Comparison of ENCODE assay signal across 8 cellular contexts in the genomic region with DNA sequence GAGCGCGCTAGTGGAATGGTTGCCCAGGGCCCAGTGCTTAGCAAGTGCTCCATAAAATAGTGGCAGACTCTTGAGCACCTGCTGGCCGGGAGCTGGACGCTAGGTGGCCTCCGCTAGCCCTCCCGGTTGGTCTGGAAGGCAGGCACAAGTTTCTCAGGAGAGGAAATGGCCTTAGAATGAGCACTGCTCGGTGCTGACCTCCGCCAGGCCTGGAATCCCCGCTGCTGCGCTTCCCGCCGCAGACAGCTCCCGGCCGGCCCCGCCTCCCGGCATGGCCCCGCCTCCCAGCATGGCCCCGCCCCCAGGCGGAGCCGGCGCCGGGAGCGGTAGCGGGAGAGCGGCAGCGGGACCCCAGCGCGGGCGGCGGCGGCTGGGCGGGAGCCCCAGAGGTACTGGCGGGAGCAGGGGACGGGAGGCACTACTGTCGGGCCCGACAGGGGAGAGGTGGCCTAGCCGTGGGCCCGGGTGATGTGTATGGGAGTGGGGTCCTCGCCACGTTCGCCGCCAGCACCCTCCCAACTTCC. TPM values are rescaled to one million over a fixed set of nuclear protein-coding genes. Genes with fewer than 3 reads are reported as not detected.
A peak's percentile ranks its signal among the peaks of the same experiment; 100 is the strongest.
DNase-seq lines count a peak whose midpoint lies in the region; ATAC-seq and TF ChIP-seq lines count a peak whose summit lies in the region.

A gene with protein sequence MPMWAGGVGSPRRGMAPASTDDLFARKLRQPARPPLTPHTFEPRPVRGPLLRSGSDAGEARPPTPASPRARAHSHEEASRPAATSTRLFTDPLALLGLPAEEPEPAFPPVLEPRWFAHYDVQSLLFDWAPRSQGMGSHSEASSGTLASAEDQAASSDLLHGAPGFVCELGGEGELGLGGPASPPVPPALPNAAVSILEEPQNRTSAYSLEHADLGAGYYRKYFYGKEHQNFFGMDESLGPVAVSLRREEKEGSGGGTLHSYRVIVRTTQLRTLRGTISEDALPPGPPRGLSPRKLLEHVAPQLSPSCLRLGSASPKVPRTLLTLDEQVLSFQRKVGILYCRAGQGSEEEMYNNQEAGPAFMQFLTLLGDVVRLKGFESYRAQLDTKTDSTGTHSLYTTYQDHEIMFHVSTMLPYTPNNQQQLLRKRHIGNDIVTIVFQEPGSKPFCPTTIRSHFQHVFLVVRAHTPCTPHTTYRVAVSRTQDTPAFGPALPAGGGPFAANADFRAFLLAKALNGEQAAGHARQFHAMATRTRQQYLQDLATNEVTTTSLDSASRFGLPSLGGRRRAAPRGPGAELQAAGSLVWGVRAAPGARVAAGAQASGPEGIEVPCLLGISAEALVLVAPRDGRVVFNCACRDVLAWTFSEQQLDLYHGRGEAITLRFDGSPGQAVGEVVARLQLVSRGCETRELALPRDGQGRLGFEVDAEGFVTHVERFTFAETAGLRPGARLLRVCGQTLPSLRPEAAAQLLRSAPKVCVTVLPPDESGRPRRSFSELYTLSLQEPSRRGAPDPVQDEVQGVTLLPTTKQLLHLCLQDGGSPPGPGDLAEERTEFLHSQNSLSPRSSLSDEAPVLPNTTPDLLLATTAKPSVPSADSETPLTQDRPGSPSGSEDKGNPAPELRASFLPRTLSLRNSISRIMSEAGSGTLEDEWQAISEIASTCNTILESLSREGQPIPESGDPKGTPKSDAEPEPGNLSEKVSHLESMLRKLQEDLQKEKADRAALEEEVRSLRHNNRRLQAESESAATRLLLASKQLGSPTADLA (plus strand): TSS at position 308 of the 524 bp plus-strand sequence. CDS start 2,821 bp downstream, outside the sequence.

- peaks cover 0 to 23% (median 2%) of the 10 kb centered on the region in 3 donors for H3K36me3 Mint-ChIP-seq in naive thymus-derived CD8-positive, alpha-beta T cell

- ATAC-seq in GM18873 (IDR thresholded peaks at IDR 0.05; ENCODE audit: low FRiP score, unreplicated experiment), result peak; percentile 22
- peak; percentile 30 for ATAC-seq in HG03521 (IDR thresholded peaks at IDR 0.05; ENCODE audit: unreplicated experiment)
- peak; percentile 44 to 56 for ATAC-seq in naive thymus-derived CD8-positive, alpha-beta T cell

- TF ChIP-seq POLR2A in stomach (IDR thresholded peaks at IDR 0.05), result no peak

- peaks cover 36 to 69% (median 52%) of the 10 kb centered on the region in 4 donors for H3K4me1 ChIP-seq in stomach

- H3K27ac ChIP-seq in RWPE1, result peak within 1 kb of the TSS; percentile 87
- peak within 1 kb of the TSS; percentile 85 to 95 (median 89) for H3K27ac ChIP-seq in stomach

- 4 to 29% (median 4%) methylated on average over 6 to 42 of the region's 42 CpGs for WGBS in stomach, 5 donors

- peak within 1 kb of the TSS; percentile 90 to 100 (median 98) for H3K27ac Mint-ChIP-seq in naive thymus-derived CD8-positive, alpha-beta T cell

- no peaks in the 10 kb centered on the region for H3K9me3 ChIP-seq in stomach

- H3K4me3 Mint-ChIP-seq in naive thymus-derived CD8-positive, alpha-beta T cell, result peak within 1 kb of the TSS; percentile 90 to 99 (median 94)

- POLR2A ChIA-PET in RWPE1 (lab: Yijun Ruan, JAX; ENCODE audit: low non-redundant PET), result interaction anchor here (0.6 to 0.7 kb wide), 3 partner anchors 15 to 141 kb away, joined by 3 read pairs; no protein-coding TSS in a partner anchor
- POLR2A ChIA-PET in naive thymus-derived CD8-positive, alpha-beta T cell (lab: Charles Lee), result interaction anchor here (1.0 to 38.5 kb wide), 10 partner anchors 11 to 142 kb away, joined by 3 to 1068 read pairs (median 4); a partner anchor contains a TSS

- peaks cover 16 to 54% (median 52%) of the 10 kb centered on the region in 4 donors for H3K4me1 Mint-ChIP-seq in naive thymus-derived CD8-positive, alpha-beta T cell

- peaks cover 36 to 63% (median 55%) of the 10 kb centered on the region in 4 donors for H3K36me3 ChIP-seq in stomach

- intact Hi-C loops in stomach (cut with DNase I; ENCODE audit: low total_unique reads), result no loop called here

- H3K27me3 ChIP-seq in stomach, result no peaks in the 10 kb centered on the region

- no peaks in the 10 kb centered on the region for H3K9me3 Mint-ChIP-seq in naive thymus-derived CD8-positive, alpha-beta T cell

- TF ChIP-seq CTCF in AG10803 (conservative IDR thresholded peaks at IDR 0.05; ENCODE audit: low read length) (peak; percentile 44), RWPE1 (conservative IDR thresholded peaks at IDR 0.05; ENCODE audit: low read depth) (no peak; the same call in 1 of the 2 replicates), stomach (IDR thresholded peaks at IDR 0.05) (peak in 2 of 7 experiments; percentile 24 to 28)

- peaks cover 0 to 3% (median 0%) of the 10 kb centered on the region in 5 donors for H3K27me3 Mint-ChIP-seq in naive thymus-derived CD8-positive, alpha-beta T cell

- peak within 1 kb of the TSS; percentile 79 for H3K4me3 ChIP-seq in AG10803 (ENCODE audit: low read length)
- peak within 1 kb of the TSS; percentile 70 to 88 (median 79) for H3K4me3 ChIP-seq in stomach

- CTCF ChIA-PET in RWPE1 (lab: Yijun Ruan, JAX), result interaction anchor here (0.6 to 1.5 kb wide), 5 partner anchors 9 to 180 kb away, joined by 3 to 9 read pairs (median 5); no protein-coding TSS in a partner anchor

- DNase-seq in AG10803 (ENCODE audit: low read depth) (peak; percentile 80), RWPE1 (ENCODE audit: low spot score) (peak; percentile 74), fibroblast of peridontal ligament (ENCODE audit: extremely low read depth) (peak; percentile 72), stomach (peak; percentile 78)
- peak; percentile 62 for DNase-seq in activated T-helper 9 cell treated with anti-CD3 and anti-CD28 coated beads, Interleukin-2, amount 50 U/mL, for 16 hours (ENCODE audit: low read depth)
- peak; percentile 47 to 86 (median 75) for DNase-seq in naive thymus-derived CD8-positive, alpha-beta T cell

- TF ChIP-seq EP300 in stomach (IDR thresholded peaks at IDR 0.05), result no peak

RNA-seq across cellular contexts. Expression of the gene that starts here (rescaled TPM):
- 100 to 1,000 TPM; 155 to 157 TPM for total RNA-seq in naive thymus-derived CD8-positive, alpha-beta T cell
- polyA plus RNA-seq in naive thymus-derived CD8-positive, alpha-beta T cell, result 100 to 1,000 TPM; 118 to 238 (median 140) TPM
- total RNA-seq in stomach, result 10 to 100 TPM; 13.2 to 47.5 (median 33.8) TPM
- polyA plus RNA-seq in stomach, result 10 to 100 TPM; 59.9 to 80.4 (median 67.6) TPM

Comparison
In these comparisons a context has a peak if more than half of its experiments do, and no peak if none do; other contexts are left out.
1. Peak in every context shown above with its lines: DNase-seq, ATAC-seq, H3K4me3 ChIP-seq and H3K27ac ChIP-seq.